8 cellular contexts compared by ENCODE assay signal in the genomic region with DNA sequence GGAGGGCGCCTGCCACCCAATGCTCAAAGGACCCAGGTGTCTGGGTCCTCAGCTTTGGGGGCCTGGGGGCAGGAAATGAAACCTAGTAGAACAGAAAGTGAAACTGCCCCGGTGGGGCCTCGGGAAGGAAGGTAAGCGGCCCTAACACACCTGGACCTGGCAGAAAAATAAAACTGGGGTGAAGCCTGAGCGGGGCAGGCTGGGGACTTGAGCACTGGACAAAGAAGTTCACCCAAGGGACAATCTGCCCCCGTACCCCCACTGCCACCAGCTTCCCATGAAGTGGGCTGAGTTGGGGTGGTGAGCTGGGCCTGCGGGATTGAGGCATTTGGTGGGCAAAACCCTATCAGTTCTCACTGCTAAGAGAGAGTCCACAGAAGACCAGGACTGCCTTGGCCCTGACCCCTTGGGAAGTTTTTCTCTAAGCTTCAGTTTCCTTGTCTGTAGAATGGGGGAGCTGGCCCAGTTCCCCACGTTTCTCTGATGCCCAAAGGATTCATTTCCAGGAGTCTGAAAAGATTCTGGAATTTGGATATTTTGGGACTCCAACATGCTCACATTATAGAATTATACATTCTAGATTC. TPM values are rescaled to one million over a fixed set of nuclear protein-coding genes. Genes with fewer than 3 reads are reported as not detected.
DNase-seq lines count a peak whose midpoint lies in the region; ATAC-seq, FAIRE-seq and TF ChIP-seq lines count a peak whose summit lies in the region.

No MANE protein-coding gene starts in this region.

- H3K27ac Mint-ChIP-seq in mesothelial cell of epicardium, result peak overlapping the region; percentile 97

- H3K9me3 Mint-ChIP-seq in mesothelial cell of epicardium, result no peaks in the 10 kb centered on the region

- H3K9me3 ChIP-seq in SJSA1 (replicated peaks) (no peaks in the 10 kb centered on the region), thyroid gland (no peaks in the 10 kb centered on the region)

- H3K4me1 Mint-ChIP-seq in mesothelial cell of epicardium, result peaks cover 17% of the 10 kb centered on the region

- peak; percentile 79 for DNase-seq in GM19239 (ENCODE audit: insufficient read length, low spot score)
- peak in 1 of 2 experiments; percentile 30 for DNase-seq in SJSA1 (ENCODE audit: low read depth in 1 of 2, low spot score in 2 of 2)
- no peak for DNase-seq in caudate nucleus (lab: John Stamatoyannopoulos, UW)
- DNase-seq in mesothelial cell of epicardium (ENCODE audit: low spot score in 2 of 2, unreplicated experiment in 2 of 2), result peak in 1 of 2 experiments; percentile 54
- no peak for DNase-seq in thyroid gland
- DNase-seq in NCI-H2081 treated with DMSO at 0.1 percent for 48 hours (lab: John Stamatoyannopoulos, UW), result no peak
- DNase-seq in iPS-NIHi11 (ENCODE audit: low spot score), result no peak

- FAIRE-seq in GM19239 (lab: Jason Lieb, UNC), result peak; percentile 77

- H3K36me3 ChIP-seq in SJSA1 (peaks cover 24% of the 10 kb centered on the region), thyroid gland (peaks cover 4 to 8% of the 10 kb centered on the region in 2 donors)

- no peak for TF ChIP-seq CTCF in mesothelial cell of epicardium (IDR thresholded peaks at IDR 0.05; ENCODE audit: unreplicated experiment)
- TF ChIP-seq CTCF in thyroid gland (IDR thresholded peaks at IDR 0.05), result no peak

- WGBS in thyroid gland, 2 donors, result 4 to 7% methylated on average over 7 to 8 of the region's 8 CpGs

- peak overlapping the region; percentile 44 for H3K4me3 ChIP-seq in SJSA1
- H3K4me3 ChIP-seq in thyroid gland (replicated peaks in 1 of 3), result peak overlapping the region; percentile 14 to 65 (median 41)

- ATAC-seq in GM18519 (IDR thresholded peaks at IDR 0.05; ENCODE audit: low FRiP score, unreplicated experiment), result no peak

- peak overlapping the region; percentile 74 for H3K27ac ChIP-seq in SJSA1
- peak overlapping the region; percentile 63 for H3K27ac ChIP-seq in caudate nucleus (ENCODE audit: low read depth, low read length)
- peak overlapping the region; percentile 70 to 98 (median 96) for H3K27ac ChIP-seq in thyroid gland

- TF ChIP-seq POLR2A in thyroid gland (IDR thresholded peaks at IDR 0.05), result no peak

- no peaks in the 10 kb centered on the region for H3K27me3 ChIP-seq in SJSA1 (replicated peaks)
- no peaks in the 10 kb centered on the region for H3K27me3 ChIP-seq in thyroid gland

- intact Hi-C loops in thyroid gland (cut with DNase I), result loop anchor here (5.0 kb wide), 1 partner anchor 33 kb away; the partner anchor contains the start of genes FKRP and STRN4

- H3K36me3 Mint-ChIP-seq in mesothelial cell of epicardium, result peaks cover 8% of the 10 kb centered on the region

- no peaks in the 10 kb centered on the region for H3K27me3 Mint-ChIP-seq in mesothelial cell of epicardium (ENCODE audit: low read depth)

- H3K4me1 ChIP-seq in SJSA1 (replicated peaks), result peaks cover 31% of the 10 kb centered on the region
- H3K4me1 ChIP-seq in thyroid gland, result peaks cover 23 to 28% of the 10 kb centered on the region in 2 donors

- peak overlapping the region; percentile 92 for H3K4me3 Mint-ChIP-seq in mesothelial cell of epicardium

RNA-seq across cellular contexts. Expression of gene PRKD2, which starts 2.3 kb away (rescaled TPM):
- 7.3 and 7.8 TPM in 2 replicates for total RNA-seq in SJSA1 (2014; rRNA removed; shearing (Covaris generic))
- 73.7 to 75.9 TPM (median 74.7 TPM) in 3 replicates for total RNA-seq in mesothelial cell of epicardium
- 10 to 100 TPM; 23.7 to 40.7 (median 32.7) TPM for total RNA-seq in thyroid gland

RNA-seq across cellular contexts. Expression of gene FKRP, which starts 31.2 kb away (rescaled TPM):
- 48.7 and 63.9 TPM in 2 replicates for total RNA-seq in SJSA1 (2014; rRNA removed; shearing (Covaris generic))
- total RNA-seq in mesothelial cell of epicardium (34.3 to 40.6 TPM (median 37.0 TPM) in 3 replicates), thyroid gland (10 to 100 TPM; 20.1 to 40.1 (median 23.1) TPM)

RNA-seq across cellular contexts. Expression of gene STRN4, which starts 31.6 kb away (rescaled TPM):
- 91.1 and 112 TPM in 2 replicates for total RNA-seq in SJSA1 (2014; rRNA removed; shearing (Covaris generic))
- total RNA-seq in mesothelial cell of epicardium, result 122 to 126 TPM (median 124 TPM) in 3 replicates
- total RNA-seq in thyroid gland, result 10 to 100 TPM; 54.1 to 73.4 (median 67.7) TPM

RNA-seq across cellular contexts. Expression of gene DACT3, which starts 53.6 kb away (rescaled TPM):
- 2.4 and 4.4 TPM in 2 replicates for total RNA-seq in SJSA1 (2014; rRNA removed; shearing (Covaris generic))
- 48.4 to 50.4 TPM (median 48.8 TPM) in 3 replicates for total RNA-seq in mesothelial cell of epicardium
- total RNA-seq in thyroid gland, result 1 to 10 TPM; 1.7 to 3.2 (median 2.7) TPM
